1 cellular context compared by ENCODE assay signal in genomic region chr2:241575624-241576292, GRCh38.
TF ChIP-seq lines count a peak whose summit lies in the region.

No MANE protein-coding gene starts in this region.

TF ChIP-seq in IMR-90, 13 proteins besides CTCF, POLR2A, EP300 and RAD21 (continued from another document):
- no peak for TF ChIP-seq ELK1 (IDR thresholded peaks at IDR 0.05; ENCODE audit: borderline replicate concordance, low read depth, low read length)
- no peak for TF ChIP-seq MXI1 (IDR thresholded peaks at IDR 0.05; ENCODE audit: borderline replicate concordance, low read depth, low read length)
- TF ChIP-seq USF2 (IDR thresholded peaks at IDR 0.05; ENCODE audit: low read depth, low read length), result no peak
